9 cellular contexts compared by ENCODE assay signal in the genomic region with DNA sequence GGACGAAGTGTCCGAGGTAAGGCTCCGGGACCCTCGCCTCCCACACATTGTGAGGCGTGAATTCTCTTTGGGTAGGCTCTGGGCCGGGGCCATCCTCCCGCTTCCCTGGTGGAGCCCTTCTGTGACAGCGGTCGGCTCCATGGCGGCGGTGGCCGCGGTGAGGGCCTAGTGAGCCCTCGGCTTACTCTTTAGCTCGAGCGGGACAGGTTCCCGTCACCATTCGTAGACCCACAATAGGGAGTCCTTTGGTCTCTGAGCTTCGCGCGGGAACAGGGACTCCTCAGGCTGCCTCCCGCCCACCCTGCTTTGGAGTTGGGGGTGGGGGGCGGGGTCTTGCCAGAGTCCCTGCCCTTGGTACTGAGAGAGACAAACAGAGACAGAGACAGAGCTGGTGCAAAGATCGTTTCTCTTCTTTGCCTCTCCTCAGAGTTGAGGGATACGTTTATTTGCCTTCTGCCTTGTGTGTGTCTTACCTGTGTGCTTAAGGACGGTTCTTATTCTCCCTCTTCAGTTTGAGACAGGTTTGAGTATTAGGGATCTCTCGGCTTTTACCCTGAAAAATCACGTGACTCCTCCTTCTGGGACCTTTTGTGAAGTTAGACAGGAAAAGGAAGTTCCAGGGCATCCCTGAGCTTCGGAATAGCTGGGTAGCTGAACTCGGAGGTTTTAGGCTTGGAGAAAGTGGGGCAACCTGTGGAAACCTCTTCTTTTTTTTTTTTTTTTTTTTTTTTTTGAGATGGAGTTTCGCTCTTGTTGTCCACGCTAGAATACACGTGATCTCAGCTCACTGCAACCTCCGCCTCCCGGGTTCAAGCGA. TPM values are rescaled to one million over a fixed set of nuclear protein-coding genes. Genes with fewer than 3 reads are reported as not detected.
DNase-seq lines count a peak whose midpoint lies in the region; TF ChIP-seq lines count a peak whose summit lies in the region.
"Had no signal": no experiment of that assay in that cellular context is flagged by ENCODE, and none has a peak within 500 bp of the region (broad histone marks: within the 10 kb centered on the region; RNA-seq: fewer than 3 reads in every experiment).

No MANE protein-coding gene starts in this region.

- no peak for TF ChIP-seq EP300 in suprapubic skin (IDR thresholded peaks at IDR 0.05)

- H3K4me3 Mint-ChIP-seq in neural progenitor cell, result no peak overlapping the region

- no peak for TF ChIP-seq CTCF in HFF-Myc (IDR thresholded peaks at IDR 0.05; ENCODE audit: low read depth, low read length, missing control alignments)
- TF ChIP-seq CTCF in fibroblast of pulmonary artery (IDR thresholded peaks at IDR 0.05; ENCODE audit: low read length, missing control alignments), result no peak
- TF ChIP-seq CTCF in neural progenitor cell (IDR thresholded peaks at IDR 0.05), result no peak
- no peak for TF ChIP-seq CTCF in suprapubic skin (IDR thresholded peaks at IDR 0.05)
- TF ChIP-seq CTCF in GM20000 (IDR thresholded peaks at IDR 0.05; ENCODE audit: extremely low read depth, missing control alignments), result no peak

- H3K79me2 ChIP-seq in neural progenitor cell (ENCODE audit: low read depth), result peaks cover 79% of the 10 kb centered on the region

- H3K4me2 ChIP-seq in neural progenitor cell, result peak overlapping the region; percentile 79

- peaks cover 28% of the 10 kb centered on the region for H3K4me1 Mint-ChIP-seq in neural progenitor cell

- H3K9me3 ChIP-seq in neural progenitor cell (ENCODE audit: low read depth) (no peaks in the 10 kb centered on the region), suprapubic skin (no peaks in the 10 kb centered on the region)

- no peak for TF ChIP-seq POLR2A in suprapubic skin (IDR thresholded peaks at IDR 0.05)

- H3K9me3 Mint-ChIP-seq in neural progenitor cell, result no peaks in the 10 kb centered on the region

- H3K27me3 ChIP-seq in neural progenitor cell (no peaks in the 10 kb centered on the region), suprapubic skin (no peaks in the 10 kb centered on the region)

- H4K20me1 ChIP-seq in neural progenitor cell (ENCODE audit: low read depth), result peaks cover 64% of the 10 kb centered on the region

- H3F3A ChIP-seq in neural progenitor cell (ENCODE audit: low read depth), result peaks cover 27% of the 10 kb centered on the region

- peaks cover 12% of the 10 kb centered on the region for H3K36me3 Mint-ChIP-seq in neural progenitor cell

- H3K27ac ChIP-seq in neural progenitor cell (peak overlapping the region; percentile 90), suprapubic skin (peak overlapping the region; percentile 99)

- H3K36me3 ChIP-seq in neural progenitor cell, result no peaks in the 10 kb centered on the region
- H3K36me3 ChIP-seq in suprapubic skin, result no peaks in the 10 kb centered on the region

- 8% methylated on average over 13 of the region's 36 CpGs for WGBS in suprapubic skin

- peaks cover 16% of the 10 kb centered on the region for H3K4me1 ChIP-seq in neural progenitor cell
- peaks cover 56% of the 10 kb centered on the region for H3K4me1 ChIP-seq in suprapubic skin

- peak overlapping the region; percentile 54 for H2AFZ ChIP-seq in neural progenitor cell (replicated peaks)

- H3K27me3 Mint-ChIP-seq in neural progenitor cell (ENCODE audit: insufficient read depth, low read depth), result peaks cover 2% of the 10 kb centered on the region

- H3K9ac ChIP-seq in neural progenitor cell, result peak overlapping the region; percentile 85

- H3K4me3 ChIP-seq in HFF-Myc (replicated peaks; ENCODE audit: low read depth, low read length) (peak overlapping the region; percentile 78), fibroblast of pulmonary artery (replicated peaks; ENCODE audit: low read depth, low read length) (peak overlapping the region; percentile 95), neural progenitor cell (peak overlapping the region; percentile 94), suprapubic skin (peak overlapping the region; percentile 99)

- H3K27ac Mint-ChIP-seq in neural progenitor cell, result peak overlapping the region; percentile 48

- DNase-seq in COLO668 (lab: John Stamatoyannopoulos, UW; ENCODE audit: unreplicated experiment), result peak; percentile 28
- DNase-seq in HFF-Myc (ENCODE audit: extremely low read depth, low read depth), result no peak
- peak; percentile 17 for DNase-seq in activated T-helper 1 cell treated with Interleukin-2 at 50 U/mL for 16 hours (ENCODE audit: low read depth)
- DNase-seq in fibroblast of pulmonary artery (ENCODE audit: low read depth), result peak; percentile 39
- peak; percentile 84 for DNase-seq in neural progenitor cell (ENCODE audit: low spot score)
- no peak for DNase-seq in suprapubic skin (ENCODE audit: low spot score in 2 of 2)
- DNase-seq in GM20000 (ENCODE audit: low spot score), result no peak

TF ChIP-seq in PFSK-1, 5 proteins besides CTCF, POLR2A, EP300 and RAD21:
- TF ChIP-seq POLR2AphosphoS5 (IDR thresholded peaks at IDR 0.05; ENCODE audit: low read depth, low read length) (no peak), SIN3A (IDR thresholded peaks at IDR 0.05; ENCODE audit: borderline replicate concordance, insufficient read depth, low read length) (peak; percentile 26; the same call in 1 of the 2 replicates), FOXP2 (optimal IDR thresholded peaks at IDR 0.05; ENCODE audit: borderline replicate concordance, extremely low read depth, extremely low read length, insufficient read depth) (no peak), TAF1 (IDR thresholded peaks at IDR 0.05; ENCODE audit: borderline replicate concordance, insufficient read depth, low read length) (no peak)
- TF ChIP-seq, protein P1, sequence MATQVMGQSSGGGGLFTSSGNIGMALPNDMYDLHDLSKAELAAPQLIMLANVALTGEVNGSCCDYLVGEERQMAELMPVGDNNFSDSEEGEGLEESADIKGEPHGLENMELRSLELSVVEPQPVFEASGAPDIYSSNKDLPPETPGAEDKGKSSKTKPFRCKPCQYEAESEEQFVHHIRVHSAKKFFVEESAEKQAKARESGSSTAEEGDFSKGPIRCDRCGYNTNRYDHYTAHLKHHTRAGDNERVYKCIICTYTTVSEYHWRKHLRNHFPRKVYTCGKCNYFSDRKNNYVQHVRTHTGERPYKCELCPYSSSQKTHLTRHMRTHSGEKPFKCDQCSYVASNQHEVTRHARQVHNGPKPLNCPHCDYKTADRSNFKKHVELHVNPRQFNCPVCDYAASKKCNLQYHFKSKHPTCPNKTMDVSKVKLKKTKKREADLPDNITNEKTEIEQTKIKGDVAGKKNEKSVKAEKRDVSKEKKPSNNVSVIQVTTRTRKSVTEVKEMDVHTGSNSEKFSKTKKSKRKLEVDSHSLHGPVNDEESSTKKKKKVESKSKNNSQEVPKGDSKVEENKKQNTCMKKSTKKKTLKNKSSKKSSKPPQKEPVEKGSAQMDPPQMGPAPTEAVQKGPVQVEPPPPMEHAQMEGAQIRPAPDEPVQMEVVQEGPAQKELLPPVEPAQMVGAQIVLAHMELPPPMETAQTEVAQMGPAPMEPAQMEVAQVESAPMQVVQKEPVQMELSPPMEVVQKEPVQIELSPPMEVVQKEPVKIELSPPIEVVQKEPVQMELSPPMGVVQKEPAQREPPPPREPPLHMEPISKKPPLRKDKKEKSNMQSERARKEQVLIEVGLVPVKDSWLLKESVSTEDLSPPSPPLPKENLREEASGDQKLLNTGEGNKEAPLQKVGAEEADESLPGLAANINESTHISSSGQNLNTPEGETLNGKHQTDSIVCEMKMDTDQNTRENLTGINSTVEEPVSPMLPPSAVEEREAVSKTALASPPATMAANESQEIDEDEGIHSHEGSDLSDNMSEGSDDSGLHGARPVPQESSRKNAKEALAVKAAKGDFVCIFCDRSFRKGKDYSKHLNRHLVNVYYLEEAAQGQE (IDR thresholded peaks at IDR 0.05; ENCODE audit: insufficient read depth in 1 of 2, low read depth in 2 of 2, low read length in 2 of 2), result peak; percentile 80 to 92

RNA-seq across cellular contexts. Expression of a gene that starts 0.8 kb away (rescaled TPM):
- polyA plus RNA-seq in PFSK-1 (2012; ENCODE audit: insufficient read length, low read depth), result 47.7 TPM
- total RNA-seq in neural progenitor cell (ENCODE audit: low replicate concordance) (83.4 and 110 TPM in 2 replicates), suprapubic skin (100 to 1,000 TPM; 148 to 362 (median 168) TPM)

RNA-seq across cellular contexts. Expression of a gene that starts 42.5 kb away (rescaled TPM):
- not detected for polyA plus RNA-seq in PFSK-1 (2012; ENCODE audit: insufficient read length, low read depth)
- not detected in 2 replicates for total RNA-seq in neural progenitor cell (ENCODE audit: low replicate concordance)
- total RNA-seq in suprapubic skin, result under 1 TPM in 1 of 4 donors, not detected in 3; 0.56 TPM
- total RNA-seq: T-helper 2 cell treated with Interferon-gamma antibody and Interleukin-4, amounts not matched to agents 100 ng/mL and 5 ng/mL, for 36 hours had no signal

RNA-seq across cellular contexts. Expression of a gene that starts 56.1 kb away (rescaled TPM):
- 17.2 TPM for polyA plus RNA-seq in PFSK-1 (2012; ENCODE audit: insufficient read length, low read depth)
- 2.4 and 3.4 TPM in 2 replicates for total RNA-seq in neural progenitor cell (ENCODE audit: low replicate concordance)
- total RNA-seq in suprapubic skin, result 100 to 1,000 TPM in 1 of 4 donors, 10 to 100 TPM in 3; 19.6 to 189 (median 74.8) TPM

Comparison
In these comparisons a context has a peak if more than half of its experiments do, and no peak if none do; other contexts are left out.
1. DNase-seq: peak in COLO668 (single experiment), activated T-helper 1 cell treated with Interleukin-2 at 50 U/mL for 16 hours (single experiment), fibroblast of pulmonary artery (single experiment) and neural progenitor cell (single experiment); none in HFF-Myc (single experiment), suprapubic skin (0 of 2) and GM20000 (single experiment).
2. Peak in every context shown above with its lines, with median percentiles within 50 percentile points of each other: H3K4me3 ChIP-seq.